22 cellular contexts compared by ENCODE assay signal in the genomic region with DNA sequence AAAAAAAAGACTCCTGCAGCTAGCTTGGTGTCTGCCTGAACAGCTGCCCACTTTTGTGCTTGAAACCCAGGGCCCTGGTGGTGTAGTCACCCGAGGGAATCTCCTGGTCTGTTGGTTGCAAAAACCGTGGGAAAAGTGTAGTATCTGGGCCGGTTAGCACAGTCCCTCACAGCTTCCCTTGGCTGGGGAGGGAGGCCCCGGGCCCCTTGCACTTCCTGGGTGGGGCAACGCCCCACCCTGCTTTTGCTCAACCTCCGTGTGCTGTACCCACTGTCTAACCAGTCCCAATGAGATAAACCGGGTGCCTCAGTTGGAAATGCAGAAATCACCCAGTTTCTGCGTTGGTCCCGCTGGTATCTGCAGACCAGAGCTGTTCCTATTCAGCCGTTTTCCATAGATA.
DNase-seq lines count a peak whose midpoint lies in the region; ATAC-seq and TF ChIP-seq lines count a peak whose summit lies in the region.
"Had no signal": no experiment of that assay in that cellular context is flagged by ENCODE, and none has a peak within 500 bp of the region (broad histone marks: within the 10 kb centered on the region; RNA-seq: fewer than 3 reads in every experiment).

No MANE protein-coding gene starts in this region.

- no peaks in the 10 kb centered on the region for H3K9me2 ChIP-seq in SU-DHL-6 (replicated peaks; ENCODE audit: insufficient read depth, low read length)

- no peak for DNase-seq in stimulated activated naive CD8-positive, alpha-beta T cell treated with anti-CD3 and anti-CD28 coated beads, Interleukin-15, Interleukin-2, amounts not matched to agents 100 U/mL and 50 U/mL, for 24 hours
- DNase-seq in epithelial cell of prostate (ENCODE audit: low read depth, low spot score) (no peak), pons (ENCODE audit: low spot score) (no peak)
- DNase-seq: activated CD4-positive, alpha-beta T cell treated with anti-CD3 and anti-CD28 coated beads for 1 hour; Caco-2; colonic mucosa; endodermal cell; Karpas-422; natural killer cell; NCI-H1105; NCI-H2081; NK-92 treated with Interleukin-12 subunit alpha and Interleukin-12 subunit beta, amount 100 ng/mL, for 24 hours; pancreas had no signal

- peaks cover 35% of the 10 kb centered on the region for H3K4me1 Mint-ChIP-seq in stimulated activated naive CD8-positive, alpha-beta T cell treated with anti-CD3 and anti-CD28 coated beads, Interleukin-15, Interleukin-2, amounts not matched to agents 100 ng/mL and 50 ng/mL, for 24 hours (ENCODE audit: low read depth)
- H3K4me1 Mint-ChIP-seq: endodermal cell had no signal

- H3K4me3 Mint-ChIP-seq in stimulated activated naive CD8-positive, alpha-beta T cell treated with anti-CD3 and anti-CD28 coated beads, Interleukin-15, Interleukin-2, amounts not matched to agents 100 ng/mL and 50 ng/mL, for 24 hours: peak overlapping the region; percentile 27
- H3K4me3 Mint-ChIP-seq: endodermal cell, memory B cell, natural killer cell had no signal

- no peaks in the 10 kb centered on the region for H3K9me3 Mint-ChIP-seq in stimulated activated naive CD8-positive, alpha-beta T cell treated with anti-CD3 and anti-CD28 coated beads, Interleukin-15, Interleukin-2, amounts not matched to agents 100 ng/mL and 50 ng/mL, for 24 hours
- H3K9me3 Mint-ChIP-seq: activated naive CD4-positive, alpha-beta T cell treated with anti-CD3 and anti-CD28 coated beads, Interleukin-2, amount 50 U/mL, for 72 hours; endodermal cell; memory B cell; natural killer cell had no signal

- no peak overlapping the region for H3K4me2 ChIP-seq in SU-DHL-6 (ENCODE audit: low read depth, low read length, poor library complexity, severe bottlenecking)

- H3F3A ChIP-seq in SU-DHL-6 (ENCODE audit: insufficient read depth): no peaks in the 10 kb centered on the region

- H3K9ac ChIP-seq in SU-DHL-6 (ENCODE audit: low read length): no peak overlapping the region

- no peaks in the 10 kb centered on the region for H3K9me3 ChIP-seq in SU-DHL-6 (ENCODE audit: insufficient read depth, low read length)
- H3K9me3 ChIP-seq: Caco-2, colonic mucosa, pancreas, sigmoid colon had no signal

- peaks cover 4% of the 10 kb centered on the region for H3K27me3 Mint-ChIP-seq in stimulated activated naive CD8-positive, alpha-beta T cell treated with anti-CD3 and anti-CD28 coated beads, Interleukin-15, Interleukin-2, amounts not matched to agents 100 ng/mL and 50 ng/mL, for 24 hours
- H3K27me3 Mint-ChIP-seq: memory B cell had no signal

- H3K27me3 ChIP-seq in SU-DHL-6 (ENCODE audit: low read length): no peaks in the 10 kb centered on the region
- H3K27me3 ChIP-seq: colonic mucosa, pancreas, sigmoid colon had no signal

- peak overlapping the region; percentile 9 for H2AFZ ChIP-seq in SU-DHL-6 (ENCODE audit: low read depth, low read length, severe bottlenecking)

- H3K79me2 ChIP-seq in SU-DHL-6 (ENCODE audit: insufficient read depth, low read length): no peaks in the 10 kb centered on the region

- no peaks in the 10 kb centered on the region for H3K36me3 Mint-ChIP-seq in stimulated activated naive CD8-positive, alpha-beta T cell treated with anti-CD3 and anti-CD28 coated beads, Interleukin-15, Interleukin-2, amounts not matched to agents 100 ng/mL and 50 ng/mL, for 24 hours (ENCODE audit: low read depth)
- H3K36me3 Mint-ChIP-seq: natural killer cell had no signal

- no peaks in the 10 kb centered on the region for H3K36me3 ChIP-seq in SU-DHL-6 (ENCODE audit: low read length)
- H3K36me3 ChIP-seq: colonic mucosa, pancreas, sigmoid colon had no signal

- no peaks in the 10 kb centered on the region for H4K20me1 ChIP-seq in SU-DHL-6 (ENCODE audit: low read depth, low read length)

- H3K27ac Mint-ChIP-seq in stimulated activated naive CD8-positive, alpha-beta T cell treated with anti-CD3 and anti-CD28 coated beads, Interleukin-15, Interleukin-2, amounts not matched to agents 100 ng/mL and 50 ng/mL, for 24 hours: peak overlapping the region; percentile 28
- H3K27ac Mint-ChIP-seq: endodermal cell, natural killer cell had no signal

- H3K27ac ChIP-seq in SU-DHL-6 (ENCODE audit: low read depth, low read length) (no peak overlapping the region), epithelial cell of prostate (peak overlapping the region; percentile 56)
- H3K27ac ChIP-seq: colonic mucosa, pancreas, sigmoid colon, SK-N-MC had no signal

- no peak for TF ChIP-seq CTCF in SU-DHL-6 (IDR thresholded peaks at IDR 0.05; ENCODE audit: insufficient read depth, low read length, poor library complexity, severe bottlenecking)

- H3K4me3 ChIP-seq in SU-DHL-6 (ENCODE audit: insufficient read depth, low read length, poor library complexity, severe bottlenecking): no peak overlapping the region
- H3K4me3 ChIP-seq: colonic mucosa, pancreas, sigmoid colon, SK-N-MC had no signal

- no peak for ATAC-seq in stimulated activated naive CD8-positive, alpha-beta T cell treated with anti-CD3 and anti-CD28 coated beads, Interleukin-15, Interleukin-2, amounts not matched to agents 100 U/mL and 50 U/mL, for 24 hours
- ATAC-seq in esophagus mucosa (no peak), HG03175 (IDR thresholded peaks at IDR 0.05; ENCODE audit: unreplicated experiment) (no peak)
- ATAC-seq: HCT116, natural killer cell, pancreas had no signal
